22 cellular contexts compared by ENCODE assay signal in genomic region chr3:29338377-29338776, GRCh38.
"Had no signal": no experiment of that assay in that cellular context is flagged by ENCODE, and none has a peak within 500 bp of the region (broad histone marks: within the 10 kb centered on the region; RNA-seq: fewer than 3 reads in every experiment).

No MANE protein-coding gene starts in this region.

- H3K9me3 Mint-ChIP-seq: natural killer cell treated with Interleukin-12 subunit alpha and Interleukin-12 subunit beta and Interleukin-15 and Interleukin-18, amount 100 ng/mL, for 72 hours; neural progenitor cell had no signal

- H3K27ac ChIP-seq: colonic mucosa, hepatocyte, neural progenitor cell, ovary, suprapubic skin, upper lobe of right lung had no signal

- H3K36me3 ChIP-seq: colonic mucosa, esophagus squamous epithelium, neural progenitor cell, ovary, suprapubic skin, tibial nerve, upper lobe of right lung had no signal

- H3K27me3 ChIP-seq: colonic mucosa, esophagus squamous epithelium, hepatocyte, neural progenitor cell, ovary, suprapubic skin, tibial nerve, upper lobe of right lung had no signal

- ATAC-seq: left colon; left ventricle myocardium superior; natural killer cell treated with Interleukin-12 subunit alpha and Interleukin-12 subunit beta and Interleukin-15 and Interleukin-18, amount 100 ng/mL, for 72 hours; right cardiac atrium; upper lobe of right lung had no signal

- H3K4me2 ChIP-seq: hepatocyte, neural progenitor cell had no signal

- H3K9me3 ChIP-seq: colonic mucosa, esophagus squamous epithelium, ovary, suprapubic skin, tibial nerve, upper lobe of right lung had no signal

- H2AFZ ChIP-seq: hepatocyte had no signal

- H3K27ac Mint-ChIP-seq: natural killer cell treated with Interleukin-12 subunit alpha and Interleukin-12 subunit beta and Interleukin-15 and Interleukin-18, amount 100 ng/mL, for 72 hours; neural progenitor cell; progenitor cell of endocrine pancreas had no signal

- H3K9ac ChIP-seq: neural progenitor cell had no signal

- H3K4me3 ChIP-seq: colonic mucosa, esophagus squamous epithelium, hepatocyte, lung, neural progenitor cell, ovary, suprapubic skin, tibial nerve, upper lobe of right lung had no signal

- DNase-seq: colonic mucosa; dermis blood vessel endothelial cell; esophagus squamous epithelium; foreskin melanocyte; head of caudate nucleus; left colon; left ventricle myocardium superior; midbrain; nucleus accumbens; ovary; right cardiac atrium; small intestine; stimulated activated CD4-positive, alpha-beta T cell treated with anti-CD3 and anti-CD28 coated beads, Interleukin-12 subunit alpha, Interleukin-12 subunit beta, amount 100 ng/mL, for 4 hours; stimulated activated naive CD4-positive, alpha-beta T cell; upper lobe of right lung had no signal

- H3K4me1 ChIP-seq: colonic mucosa had no signal

- H3K4me3 Mint-ChIP-seq: natural killer cell treated with Interleukin-12 subunit alpha and Interleukin-12 subunit beta and Interleukin-15 and Interleukin-18, amount 100 ng/mL, for 72 hours; neural progenitor cell had no signal

- H3K27me3 Mint-ChIP-seq: natural killer cell treated with Interleukin-12 subunit alpha and Interleukin-12 subunit beta and Interleukin-15 and Interleukin-18, amount 100 ng/mL, for 72 hours; progenitor cell of endocrine pancreas had no signal
